Comparison of ENCODE assay signal across 1 cellular context in the genomic region with DNA sequence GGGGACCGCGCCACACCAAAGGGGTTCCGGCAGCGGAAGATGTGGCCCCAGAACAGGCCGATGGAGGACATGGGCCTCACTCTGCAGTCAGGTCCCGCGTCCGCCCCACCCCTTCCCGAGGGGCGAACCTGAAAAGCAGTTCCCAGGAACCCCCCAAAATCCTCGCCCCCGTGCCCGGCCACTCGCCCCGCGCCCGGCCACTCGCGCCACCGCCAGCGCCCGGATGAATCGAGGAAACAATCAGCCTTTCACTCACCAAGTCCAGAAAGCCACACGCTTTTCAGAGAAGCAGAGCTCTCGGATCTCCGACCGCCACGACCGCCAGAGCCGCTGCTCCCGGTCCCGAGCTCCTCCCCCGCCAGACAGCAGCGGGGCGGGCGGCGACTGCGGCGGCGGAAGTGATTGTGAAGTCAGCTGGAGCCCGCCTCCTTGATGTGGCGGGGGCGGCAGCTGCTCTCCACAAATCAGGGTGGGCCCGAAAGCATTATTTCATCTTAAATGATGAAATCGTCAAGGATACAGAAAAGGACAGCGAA.
TF ChIP-seq lines count a peak whose summit lies in the region.

A gene with protein sequence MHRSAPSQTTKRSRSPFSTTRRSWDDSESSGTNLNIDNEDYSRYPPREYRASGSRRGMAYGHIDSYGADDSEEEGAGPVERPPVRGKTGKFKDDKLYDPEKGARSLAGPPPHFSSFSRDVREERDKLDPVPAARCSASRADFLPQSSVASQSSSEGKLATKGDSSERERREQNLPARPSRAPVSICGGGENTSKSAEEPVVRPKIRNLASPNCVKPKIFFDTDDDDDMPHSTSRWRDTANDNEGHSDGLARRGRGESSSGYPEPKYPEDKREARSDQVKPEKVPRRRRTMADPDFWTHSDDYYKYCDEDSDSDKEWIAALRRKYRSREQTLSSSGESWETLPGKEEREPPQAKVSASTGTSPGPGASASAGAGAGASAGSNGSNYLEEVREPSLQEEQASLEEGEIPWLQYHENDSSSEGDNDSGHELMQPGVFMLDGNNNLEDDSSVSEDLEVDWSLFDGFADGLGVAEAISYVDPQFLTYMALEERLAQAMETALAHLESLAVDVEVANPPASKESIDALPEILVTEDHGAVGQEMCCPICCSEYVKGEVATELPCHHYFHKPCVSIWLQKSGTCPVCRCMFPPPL (minus strand): TSS at position 338 of the 536 bp plus-strand sequence. CDS start 2,380 bp downstream, outside the sequence.

TF ChIP-seq in HepG2, 621 proteins besides CTCF, POLR2A, EP300 and RAD21 (continued from another document and continues in another):
- TF ChIP-seq, protein P1, sequence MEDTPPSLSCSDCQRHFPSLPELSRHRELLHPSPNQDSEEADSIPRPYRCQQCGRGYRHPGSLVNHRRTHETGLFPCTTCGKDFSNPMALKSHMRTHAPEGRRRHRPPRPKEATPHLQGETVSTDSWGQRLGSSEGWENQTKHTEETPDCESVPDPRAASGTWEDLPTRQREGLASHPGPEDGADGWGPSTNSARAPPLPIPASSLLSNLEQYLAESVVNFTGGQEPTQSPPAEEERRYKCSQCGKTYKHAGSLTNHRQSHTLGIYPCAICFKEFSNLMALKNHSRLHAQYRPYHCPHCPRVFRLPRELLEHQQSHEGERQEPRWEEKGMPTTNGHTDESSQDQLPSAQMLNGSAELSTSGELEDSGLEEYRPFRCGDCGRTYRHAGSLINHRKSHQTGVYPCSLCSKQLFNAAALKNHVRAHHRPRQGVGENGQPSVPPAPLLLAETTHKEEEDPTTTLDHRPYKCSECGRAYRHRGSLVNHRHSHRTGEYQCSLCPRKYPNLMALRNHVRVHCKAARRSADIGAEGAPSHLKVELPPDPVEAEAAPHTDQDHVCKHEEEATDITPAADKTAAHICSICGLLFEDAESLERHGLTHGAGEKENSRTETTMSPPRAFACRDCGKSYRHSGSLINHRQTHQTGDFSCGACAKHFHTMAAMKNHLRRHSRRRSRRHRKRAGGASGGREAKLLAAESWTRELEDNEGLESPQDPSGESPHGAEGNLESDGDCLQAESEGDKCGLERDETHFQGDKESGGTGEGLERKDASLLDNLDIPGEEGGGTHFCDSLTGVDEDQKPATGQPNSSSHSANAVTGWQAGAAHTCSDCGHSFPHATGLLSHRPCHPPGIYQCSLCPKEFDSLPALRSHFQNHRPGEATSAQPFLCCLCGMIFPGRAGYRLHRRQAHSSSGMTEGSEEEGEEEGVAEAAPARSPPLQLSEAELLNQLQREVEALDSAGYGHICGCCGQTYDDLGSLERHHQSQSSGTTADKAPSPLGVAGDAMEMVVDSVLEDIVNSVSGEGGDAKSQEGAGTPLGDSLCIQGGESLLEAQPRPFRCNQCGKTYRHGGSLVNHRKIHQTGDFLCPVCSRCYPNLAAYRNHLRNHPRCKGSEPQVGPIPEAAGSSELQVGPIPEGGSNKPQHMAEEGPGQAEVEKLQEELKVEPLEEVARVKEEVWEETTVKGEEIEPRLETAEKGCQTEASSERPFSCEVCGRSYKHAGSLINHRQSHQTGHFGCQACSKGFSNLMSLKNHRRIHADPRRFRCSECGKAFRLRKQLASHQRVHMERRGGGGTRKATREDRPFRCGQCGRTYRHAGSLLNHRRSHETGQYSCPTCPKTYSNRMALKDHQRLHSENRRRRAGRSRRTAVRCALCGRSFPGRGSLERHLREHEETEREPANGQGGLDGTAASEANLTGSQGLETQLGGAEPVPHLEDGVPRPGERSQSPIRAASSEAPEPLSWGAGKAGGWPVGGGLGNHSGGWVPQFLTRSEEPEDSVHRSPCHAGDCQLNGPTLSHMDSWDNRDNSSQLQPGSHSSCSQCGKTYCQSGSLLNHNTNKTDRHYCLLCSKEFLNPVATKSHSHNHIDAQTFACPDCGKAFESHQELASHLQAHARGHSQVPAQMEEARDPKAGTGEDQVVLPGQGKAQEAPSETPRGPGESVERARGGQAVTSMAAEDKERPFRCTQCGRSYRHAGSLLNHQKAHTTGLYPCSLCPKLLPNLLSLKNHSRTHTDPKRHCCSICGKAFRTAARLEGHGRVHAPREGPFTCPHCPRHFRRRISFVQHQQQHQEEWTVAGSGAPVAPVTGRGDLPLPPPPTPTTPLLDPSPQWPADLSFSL (CRISPR knock-in tag; IDR thresholded peaks at IDR 0.05), result no peak
- TF ChIP-seq KDM3A (CRISPR knock-in tag; IDR thresholded peaks at IDR 0.05; ENCODE audit: low read depth) (no peak), KMT2B (CRISPR knock-in tag; IDR thresholded peaks at IDR 0.05) (0 out of 2 replicates have a peak, but pooled peaks have one; percentile 20), POLR2G (IDR thresholded peaks at IDR 0.05; ENCODE audit: low read depth, low read length) (peak; percentile 56), MAF1 (CRISPR knock-in tag; IDR thresholded peaks at IDR 0.05; ENCODE audit: borderline replicate concordance) (no peak), NR2C2 (CRISPR knock-in tag; IDR thresholded peaks at IDR 0.05; ENCODE audit: borderline replicate concordance) (peak; percentile 55; the same call in 1 of the 2 replicates), RBFOX2 (IDR thresholded peaks at IDR 0.05; ENCODE audit: low read depth, low read length) (peak; percentile 58), ZNF367 (CRISPR knock-in tag; IDR thresholded peaks at IDR 0.05; ENCODE audit: borderline replicate concordance) (no peak), SP5 (CRISPR knock-in tag; IDR thresholded peaks at IDR 0.05; ENCODE audit: borderline replicate concordance, low read depth) (peak; percentile 35; the same call in 1 of the 2 replicates)
- TF ChIP-seq, protein P2, sequence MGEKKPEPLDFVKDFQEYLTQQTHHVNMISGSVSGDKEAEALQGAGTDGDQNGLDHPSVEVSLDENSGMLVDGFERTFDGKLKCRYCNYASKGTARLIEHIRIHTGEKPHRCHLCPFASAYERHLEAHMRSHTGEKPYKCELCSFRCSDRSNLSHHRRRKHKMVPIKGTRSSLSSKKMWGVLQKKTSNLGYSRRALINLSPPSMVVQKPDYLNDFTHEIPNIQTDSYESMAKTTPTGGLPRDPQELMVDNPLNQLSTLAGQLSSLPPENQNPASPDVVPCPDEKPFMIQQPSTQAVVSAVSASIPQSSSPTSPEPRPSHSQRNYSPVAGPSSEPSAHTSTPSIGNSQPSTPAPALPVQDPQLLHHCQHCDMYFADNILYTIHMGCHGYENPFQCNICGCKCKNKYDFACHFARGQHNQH (CRISPR knock-in tag; IDR thresholded peaks at IDR 0.05), result no peak
- TF ChIP-seq, protein P3, sequence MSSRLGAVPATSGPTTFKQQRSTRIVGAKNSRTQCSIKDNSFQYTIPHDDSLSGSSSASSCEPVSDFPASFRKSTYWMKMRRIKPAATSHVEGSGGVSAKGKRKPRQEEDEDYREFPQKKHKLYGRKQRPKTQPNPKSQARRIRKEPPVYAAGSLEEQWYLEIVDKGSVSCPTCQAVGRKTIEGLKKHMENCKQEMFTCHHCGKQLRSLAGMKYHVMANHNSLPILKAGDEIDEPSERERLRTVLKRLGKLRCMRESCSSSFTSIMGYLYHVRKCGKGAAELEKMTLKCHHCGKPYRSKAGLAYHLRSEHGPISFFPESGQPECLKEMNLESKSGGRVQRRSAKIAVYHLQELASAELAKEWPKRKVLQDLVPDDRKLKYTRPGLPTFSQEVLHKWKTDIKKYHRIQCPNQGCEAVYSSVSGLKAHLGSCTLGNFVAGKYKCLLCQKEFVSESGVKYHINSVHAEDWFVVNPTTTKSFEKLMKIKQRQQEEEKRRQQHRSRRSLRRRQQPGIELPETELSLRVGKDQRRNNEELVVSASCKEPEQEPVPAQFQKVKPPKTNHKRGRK (CRISPR knock-in tag; IDR thresholded peaks at IDR 0.05), result no peak
- TF ChIP-seq, protein P4, sequence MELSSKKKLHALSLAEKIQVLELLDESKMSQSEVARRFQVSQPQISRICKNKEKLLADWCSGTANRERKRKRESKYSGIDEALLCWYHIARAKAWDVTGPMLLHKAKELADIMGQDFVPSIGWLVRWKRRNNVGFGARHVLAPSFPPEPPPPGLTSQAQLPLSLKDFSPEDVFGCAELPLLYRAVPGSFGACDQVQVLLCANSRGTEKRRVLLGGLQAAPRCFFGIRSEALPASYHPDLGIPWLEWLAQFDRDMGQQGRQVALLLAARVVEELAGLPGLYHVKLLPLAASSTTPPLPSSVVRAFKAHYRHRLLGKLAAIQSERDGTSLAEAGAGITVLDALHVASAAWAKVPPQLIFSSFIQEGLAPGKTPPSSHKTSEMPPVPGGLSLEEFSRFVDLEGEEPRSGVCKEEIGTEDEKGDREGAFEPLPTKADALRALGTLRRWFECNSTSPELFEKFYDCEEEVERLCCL (CRISPR knock-in tag; IDR thresholded peaks at IDR 0.05; ENCODE audit: borderline replicate concordance), result no peak
- TF ChIP-seq, protein P5, sequence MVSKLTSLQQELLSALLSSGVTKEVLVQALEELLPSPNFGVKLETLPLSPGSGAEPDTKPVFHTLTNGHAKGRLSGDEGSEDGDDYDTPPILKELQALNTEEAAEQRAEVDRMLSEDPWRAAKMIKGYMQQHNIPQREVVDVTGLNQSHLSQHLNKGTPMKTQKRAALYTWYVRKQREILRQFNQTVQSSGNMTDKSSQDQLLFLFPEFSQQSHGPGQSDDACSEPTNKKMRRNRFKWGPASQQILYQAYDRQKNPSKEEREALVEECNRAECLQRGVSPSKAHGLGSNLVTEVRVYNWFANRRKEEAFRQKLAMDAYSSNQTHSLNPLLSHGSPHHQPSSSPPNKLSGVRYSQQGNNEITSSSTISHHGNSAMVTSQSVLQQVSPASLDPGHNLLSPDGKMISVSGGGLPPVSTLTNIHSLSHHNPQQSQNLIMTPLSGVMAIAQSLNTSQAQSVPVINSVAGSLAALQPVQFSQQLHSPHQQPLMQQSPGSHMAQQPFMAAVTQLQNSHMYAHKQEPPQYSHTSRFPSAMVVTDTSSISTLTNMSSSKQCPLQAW (CRISPR knock-in tag; IDR thresholded peaks at IDR 0.05), result 0 out of 2 replicates have a peak, but pooled peaks have one; percentile 16
- TF ChIP-seq, protein P6, sequence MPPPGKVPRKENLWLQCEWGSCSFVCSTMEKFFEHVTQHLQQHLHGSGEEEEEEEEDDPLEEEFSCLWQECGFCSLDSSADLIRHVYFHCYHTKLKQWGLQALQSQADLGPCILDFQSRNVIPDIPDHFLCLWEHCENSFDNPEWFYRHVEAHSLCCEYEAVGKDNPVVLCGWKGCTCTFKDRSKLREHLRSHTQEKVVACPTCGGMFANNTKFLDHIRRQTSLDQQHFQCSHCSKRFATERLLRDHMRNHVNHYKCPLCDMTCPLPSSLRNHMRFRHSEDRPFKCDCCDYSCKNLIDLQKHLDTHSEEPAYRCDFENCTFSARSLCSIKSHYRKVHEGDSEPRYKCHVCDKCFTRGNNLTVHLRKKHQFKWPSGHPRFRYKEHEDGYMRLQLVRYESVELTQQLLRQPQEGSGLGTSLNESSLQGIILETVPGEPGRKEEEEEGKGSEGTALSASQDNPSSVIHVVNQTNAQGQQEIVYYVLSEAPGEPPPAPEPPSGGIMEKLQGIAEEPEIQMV (CRISPR knock-in tag; IDR thresholded peaks at IDR 0.05; ENCODE audit: low read depth), result no peak
- TF ChIP-seq, protein P7, sequence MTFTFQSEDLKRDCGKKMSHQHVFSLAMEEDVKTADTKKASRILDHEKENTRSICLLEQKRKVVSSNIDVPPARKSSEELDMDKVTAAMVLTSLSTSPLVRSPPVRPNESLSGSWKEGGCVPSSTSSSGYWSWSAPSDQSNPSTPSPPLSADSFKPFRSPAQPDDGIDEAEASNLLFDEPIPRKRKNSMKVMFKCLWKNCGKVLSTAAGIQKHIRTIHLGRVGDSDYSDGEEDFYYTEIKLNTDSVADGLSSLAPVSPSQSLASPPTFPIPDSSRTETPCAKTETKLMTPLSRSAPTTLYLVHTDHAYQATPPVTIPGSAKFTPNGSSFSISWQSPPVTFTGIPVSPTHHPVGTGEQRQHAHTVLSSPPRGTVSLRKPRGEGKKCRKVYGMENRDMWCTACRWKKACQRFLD (CRISPR knock-in tag; IDR thresholded peaks at IDR 0.05; ENCODE audit: borderline replicate concordance), result no peak
- TF ChIP-seq, protein P8, sequence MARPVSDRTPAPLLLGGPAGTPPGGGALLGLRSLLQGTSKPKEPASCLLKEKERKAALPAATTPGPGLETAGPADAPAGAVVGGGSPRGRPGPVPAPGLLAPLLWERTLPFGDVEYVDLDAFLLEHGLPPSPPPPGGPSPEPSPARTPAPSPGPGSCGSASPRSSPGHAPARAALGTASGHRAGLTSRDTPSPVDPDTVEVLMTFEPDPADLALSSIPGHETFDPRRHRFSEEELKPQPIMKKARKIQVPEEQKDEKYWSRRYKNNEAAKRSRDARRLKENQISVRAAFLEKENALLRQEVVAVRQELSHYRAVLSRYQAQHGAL (CRISPR knock-in tag; IDR thresholded peaks at IDR 0.05; ENCODE audit: not compliant biosample characterization), result no peak
- TF ChIP-seq, protein P9, sequence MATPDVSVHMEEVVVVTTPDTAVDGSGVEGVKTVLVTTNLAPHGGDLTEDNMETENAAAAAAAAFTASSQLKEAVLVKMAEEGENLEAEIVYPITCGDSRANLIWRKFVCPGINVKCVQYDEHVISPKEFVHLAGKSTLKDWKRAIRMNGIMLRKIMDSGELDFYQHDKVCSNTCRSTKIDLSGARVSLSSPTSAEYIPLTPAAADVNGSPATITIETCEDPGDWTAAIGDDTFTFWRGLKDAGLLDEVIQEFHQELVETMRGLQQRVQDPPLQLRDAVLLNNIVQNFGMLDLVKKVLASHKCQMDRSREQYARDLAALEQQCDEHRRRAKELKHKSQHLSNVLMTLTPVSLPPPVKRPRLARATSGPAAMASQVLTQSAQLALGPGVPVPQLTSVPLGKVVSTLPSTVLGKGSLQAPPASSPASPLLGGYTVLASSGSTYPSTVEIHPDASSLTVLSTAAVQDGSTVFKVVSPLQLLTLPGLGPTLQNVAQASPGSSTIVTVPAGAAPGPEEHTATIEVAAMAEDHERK (CRISPR knock-in tag; IDR thresholded peaks at IDR 0.05; ENCODE audit: low read depth), result no peak
- TF ChIP-seq, protein P10, sequence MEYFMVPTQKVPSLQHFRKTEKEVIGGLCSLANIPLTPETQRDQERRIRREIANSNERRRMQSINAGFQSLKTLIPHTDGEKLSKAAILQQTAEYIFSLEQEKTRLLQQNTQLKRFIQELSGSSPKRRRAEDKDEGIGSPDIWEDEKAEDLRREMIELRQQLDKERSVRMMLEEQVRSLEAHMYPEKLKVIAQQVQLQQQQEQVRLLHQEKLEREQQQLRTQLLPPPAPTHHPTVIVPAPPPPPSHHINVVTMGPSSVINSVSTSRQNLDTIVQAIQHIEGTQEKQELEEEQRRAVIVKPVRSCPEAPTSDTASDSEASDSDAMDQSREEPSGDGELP (IDR thresholded peaks at IDR 0.05; ENCODE audit: borderline replicate concordance, low read depth), result peak; percentile 89
